ENCODE assay signal across 9 cellular contexts in the genomic region with DNA sequence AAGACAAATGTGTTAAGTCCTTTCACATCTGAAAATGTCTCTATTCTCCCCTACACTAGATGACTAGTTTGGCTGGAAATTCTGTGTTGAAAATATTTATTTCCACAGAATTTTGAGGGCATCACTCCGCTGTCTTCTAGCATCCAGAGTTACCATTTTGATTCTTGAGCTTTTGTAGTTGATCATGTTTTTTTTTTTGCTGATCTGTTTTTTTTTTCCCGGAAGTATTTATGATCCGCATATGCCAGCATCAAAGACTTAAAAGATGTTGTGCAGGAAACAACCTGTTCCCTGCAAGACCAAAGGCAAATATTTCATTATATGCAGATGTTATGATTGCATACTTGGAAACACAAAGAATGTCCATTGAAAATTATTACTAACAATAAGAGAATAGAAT. TPM values are rescaled to one million over a fixed set of nuclear protein-coding genes. Genes with fewer than 3 reads are reported as not detected.
"Had no signal": no experiment of that assay in that cellular context is flagged by ENCODE, and none has a peak within 500 bp of the region (broad histone marks: within the 10 kb centered on the region; RNA-seq: fewer than 3 reads in every experiment).

No MANE protein-coding gene starts in this region.

- H3K27ac ChIP-seq: HL-60, KMS-11 had no signal

- H3K4me2 ChIP-seq: KMS-11 had no signal

- FAIRE-seq: HTR-8/SVneo had no signal

- DNase-seq: Karpas-422, KBM-7, KG1 had no signal

- H3K9ac ChIP-seq: KMS-11 had no signal

RNA-seq across cellular contexts. Expression of a gene that starts 16.7 kb away (rescaled TPM):
- total RNA-seq: HT-29, HT1080 had no signal
- polyA plus RNA-seq: IgD-negative memory B cell had no signal

RNA-seq across cellular contexts. Expression of a gene that starts 57.5 kb away (rescaled TPM):
- total RNA-seq: HT-29, HT1080 had no signal
- polyA plus RNA-seq: IgD-negative memory B cell had no signal
